ENCODE assay signal across 8 cellular contexts in genomic region chr14:75303415-75303814, GRCh38. TPM values are rescaled to one million over a fixed set of nuclear protein-coding genes. Genes with fewer than 3 reads are reported as not detected.
DNase-seq lines count a peak whose midpoint lies in the region; ATAC-seq, FAIRE-seq and TF ChIP-seq lines count a peak whose summit lies in the region.

No MANE protein-coding gene starts in this region.

- POLR2A ChIA-PET in RWPE1 (lab: Yijun Ruan, JAX; ENCODE audit: low non-redundant PET): no interaction called here

- H3K27ac ChIP-seq in RWPE1: peak overlapping the region; percentile 34; the same call in 1 of the 2 replicates

- DNase-seq in G401 (ENCODE audit: low spot score) (peak; percentile 78), MV-4-11 (lab: John Stamatoyannopoulos, UW) (peak; percentile 65), RWPE1 (ENCODE audit: low spot score) (peak; percentile 74), frontal cortex (ENCODE audit: low spot score in 2 of 2) (peak; percentile 44 to 61), occipital lobe (lab: John Stamatoyannopoulos, UW) (peak; percentile 26)
- DNase-seq in activated naive CD4-positive, alpha-beta T cell treated with Interleukin-2 at 50 U/mL for 16 hours: peak; percentile 64

- peak; percentile 79 for TF ChIP-seq CTCF in RWPE1 (conservative IDR thresholded peaks at IDR 0.05; ENCODE audit: low read depth)

- CTCF ChIA-PET in RWPE1 (lab: Yijun Ruan, JAX): interaction anchor here (0.6 to 5.0 kb wide), 6 partner anchors 143 to 368 kb away, joined by 3 to 34 read pairs (median 3); no protein-coding TSS in a partner anchor

- FAIRE-seq in frontal cortex (lab: Jason Lieb, UNC): no peak

- no peak for ATAC-seq in GM21528 (IDR thresholded peaks at IDR 0.05; ENCODE audit: low FRiP score, unreplicated experiment)
- ATAC-seq in GM18858 (IDR thresholded peaks at IDR 0.05; ENCODE audit: unreplicated experiment): no peak

- in situ Hi-C loops in G401 (cut with HindIII; ENCODE audit: low sequenced_read_pairs): loop anchor here (25.0 kb wide), 1 partner anchor 166 kb away; the partner anchor contains the start of gene NEK9

RNA-seq across cellular contexts. Expression of gene FOS, which starts 24.8 kb away (rescaled TPM):
- total RNA-seq in G401 (2014; rRNA removed; shearing (Covaris generic)): 29.8 and 41.0 TPM in 2 replicates
- total RNA-seq in frontal cortex (15.1 TPM), occipital lobe (51.2 TPM)

Comparison
In these comparisons a context has a peak if more than half of its experiments do, and no peak if none do; other contexts are left out.
1. DNase-seq: peak in every context shown above with its lines; median percentile 78 in G401; 74 in RWPE1; 65 in MV-4-11; 64 in activated naive CD4-positive, alpha-beta T cell treated with Interleukin-2 at 50 U/mL for 16 hours; 52 in frontal cortex; 26 in occipital lobe.